ENCODE assay signal across 24 cellular contexts in the genomic region with DNA sequence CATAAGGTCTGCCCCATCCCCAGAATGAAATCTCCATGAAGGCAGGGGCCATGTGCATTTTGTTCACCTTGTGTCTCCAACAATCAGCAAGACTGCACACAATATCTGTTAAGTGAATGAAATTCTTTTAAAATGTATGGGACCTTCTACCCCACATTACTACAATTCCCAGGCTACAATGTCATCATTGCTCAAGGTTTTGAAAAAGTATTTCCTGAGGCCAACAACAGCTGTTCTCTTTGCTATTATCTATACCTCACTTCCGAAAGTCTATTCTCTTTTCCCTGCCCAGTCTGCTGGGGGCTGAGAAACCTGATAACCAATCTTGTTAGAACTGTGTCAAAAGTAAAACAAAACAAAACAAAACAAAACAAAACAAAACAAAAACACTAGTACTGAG. TPM values are rescaled to one million over a fixed set of nuclear protein-coding genes. Genes with fewer than 3 reads are reported as not detected.
DNase-seq lines count a peak whose midpoint lies in the region; ATAC-seq, FAIRE-seq and TF ChIP-seq lines count a peak whose summit lies in the region.
"Had no signal": no experiment of that assay in that cellular context is flagged by ENCODE, and none has a peak within 500 bp of the region (broad histone marks: within the 10 kb centered on the region; RNA-seq: fewer than 3 reads in every experiment).

No MANE protein-coding gene starts in this region.

- TF ChIP-seq POLR2A in A549 (IDR thresholded peaks at IDR 0.05; ENCODE audit: low read length), result no peak
- no peak for TF ChIP-seq POLR2A in IMR-90 (IDR thresholded peaks at IDR 0.05; ENCODE audit: low read depth, low read length)

- H3K9me3 Mint-ChIP-seq in natural killer cell (peaks cover 0 to 3% of the 10 kb centered on the region in 2 donors), MCF 10A (ENCODE audit: unreplicated experiment) (no peaks in the 10 kb centered on the region)
- H3K9me3 Mint-ChIP-seq: CD4-positive, alpha-beta T cell had no signal

- H2AFZ ChIP-seq in IMR-90 (replicated peaks; ENCODE audit: low read length, poor library complexity), result no peak overlapping the region
- no peak overlapping the region for H2AFZ ChIP-seq in trophoblast cell (ENCODE audit: insufficient read depth, low read length, poor library complexity)

- H3K4me1 ChIP-seq in A549, result 0 out of 3 replicates have a peak, but pooled peaks cover 2% of the 10 kb centered on the region
- peaks cover 2% of the 10 kb centered on the region for H3K4me1 ChIP-seq in IMR-90 (ENCODE audit: control insufficient read depth, insufficient read depth, low read length)
- H3K4me1 ChIP-seq in trophoblast cell (ENCODE audit: control insufficient read depth in 1 of 2, insufficient read depth in 2 of 2, low read length in 2 of 2), result peaks cover 0 to 4% of the 10 kb centered on the region in 2 experiments

- ATAC-seq in A549, result no peak
- no peak; the same call in 1 of the 2 replicates for ATAC-seq in IMR-90 (ENCODE audit: low read depth)
- no peak for ATAC-seq in natural killer cell
- ATAC-seq: HCT116 had no signal

- H3K27me3 ChIP-seq in IMR-90 (ENCODE audit: control insufficient read depth, insufficient read depth, low read length) (no peaks in the 10 kb centered on the region), trophoblast cell (ENCODE audit: insufficient read depth, low read length) (no peaks in the 10 kb centered on the region)
- H3K27me3 ChIP-seq: BLaER1 treated with 17β-estradiol and CSF1 and Interleukin-3, amounts not matched to agents 10 nM and 100 nM had no signal

- CTCF ChIA-PET in A549 (lab: Yijun Ruan, JAX), result interaction anchor here (2.2 kb wide), 1 partner anchor 20 kb away, joined by 7 read pairs; no protein-coding TSS in a partner anchor
- CTCF ChIA-PET in IMR-90 (lab: Yijun Ruan, JAX), result interaction anchor here (0.6 kb wide), 1 partner anchor 294 kb away, joined by 4 read pairs; no protein-coding TSS in a partner anchor
- CTCF ChIA-PET in MCF 10A (lab: Yijun Ruan, JAX), result interaction anchor here (1.3 to 1.7 kb wide), 2 partner anchors 18 to 27 kb away, joined by 4 read pairs; no protein-coding TSS in a partner anchor

- H4K91ac ChIP-seq in IMR-90 (ENCODE audit: insufficient read depth, low read depth, low read length) (no peak overlapping the region), trophoblast cell (ENCODE audit: low read depth, low read length) (no peak overlapping the region)

- H3K23ac ChIP-seq in IMR-90 (ENCODE audit: low read depth, low read length) (no peak overlapping the region), trophoblast cell (ENCODE audit: low read length) (no peak overlapping the region)

- H3K9me3 ChIP-seq in A549 (no peaks in the 10 kb centered on the region), IMR-90 (ENCODE audit: control insufficient read depth, insufficient read depth, low read length) (no peaks in the 10 kb centered on the region), trophoblast cell (ENCODE audit: insufficient read depth, low read depth, low read length) (no peaks in the 10 kb centered on the region)
- H3K9me3 ChIP-seq: SK-N-SH had no signal

- no peak overlapping the region for H4K12ac ChIP-seq in trophoblast cell (ENCODE audit: low read depth, low read length)

- 94% methylated on average over 1 of the region's 1 CpG for WGBS in A549 (ENCODE audit: missing lambda C conversion rate)
- no CpG with 5 or more reads among the region's 1 CpG for whole genome bisulfite sequencing in IMR-90 (ENCODE audit: extremely low coverage in 2 of 2, insufficient read length in 1 of 2), 2 experiments
- no CpG with 5 or more reads among the region's 1 CpG for WGBS in trophoblast cell (ENCODE audit: extremely low coverage, insufficient coverage, insufficient read length)

- in situ Hi-C loops in IMR-90 (cut with MboI; ENCODE audit: low sequenced_read_pairs), result no loop called here

- TF ChIP-seq CTCF in A549 (IDR thresholded peaks at IDR 0.05) (no peak), IMR-90 (conservative IDR thresholded peaks at IDR 0.05; ENCODE audit: low read depth, low read length) (no peak), cardiac fibroblast (IDR thresholded peaks at IDR 0.05; ENCODE audit: low read depth, low read length) (no peak), natural killer cell (IDR thresholded peaks at IDR 0.05) (no peak), MCF 10A (IDR thresholded peaks at IDR 0.05; ENCODE audit: unreplicated experiment) (no peak)

- H2BK20ac ChIP-seq in IMR-90 (ENCODE audit: low read depth, low read length), result no peak overlapping the region

- no peak overlapping the region for H3K27ac ChIP-seq in A549
- H3K27ac ChIP-seq in IMR-90 (ENCODE audit: insufficient read depth, low read length), result no peak overlapping the region
- H3K27ac ChIP-seq in trophoblast cell (ENCODE audit: low read depth, low read length), result no peak overlapping the region
- H3K27ac ChIP-seq: BLaER1 treated with 17β-estradiol and CSF1 and Interleukin-3, amounts not matched to agents 10 nM and 100 nM; KMS-11 had no signal

- H2BK120ac ChIP-seq in IMR-90 (ENCODE audit: low read depth, low read length) (no peak overlapping the region), trophoblast cell (ENCODE audit: insufficient read depth, low read length, poor library complexity) (no peak overlapping the region)

- H2AK9ac ChIP-seq in IMR-90 (replicated peaks; ENCODE audit: low read depth, low read length, poor library complexity), result no peak overlapping the region

- no peak overlapping the region for H3K4me2 ChIP-seq in A549
- no peak overlapping the region for H3K4me2 ChIP-seq in IMR-90 (ENCODE audit: low read depth, low read length)
- H3K4me2 ChIP-seq in trophoblast cell (ENCODE audit: low read length), result no peak overlapping the region
- H3K4me2 ChIP-seq: BLaER1 treated with 17β-estradiol and CSF1 and Interleukin-3, amounts not matched to agents 10 nM and 100 nM; KMS-11; SK-N-SH had no signal

- H3K9me1 ChIP-seq in IMR-90 (ENCODE audit: insufficient read depth, low read length), result peaks cover 3% of the 10 kb centered on the region

- no peak overlapping the region for H3K9ac ChIP-seq in IMR-90 (ENCODE audit: low read depth, low read length)
- no peak overlapping the region for H3K9ac ChIP-seq in trophoblast cell (ENCODE audit: low read length)
- H3K9ac ChIP-seq: BLaER1 treated with 17β-estradiol and CSF1 and Interleukin-3, amounts not matched to agents 10 nM and 100 nM; KMS-11; SK-N-SH had no signal

- H3K27me3 Mint-ChIP-seq in natural killer cell (ENCODE audit: low read depth in 2 of 2), result peaks cover 10 to 13% of the 10 kb centered on the region in 2 donors
- H3K27me3 Mint-ChIP-seq in MCF 10A (ENCODE audit: insufficient read depth, unreplicated experiment), result no peaks in the 10 kb centered on the region
- H3K27me3 Mint-ChIP-seq: CD4-positive, alpha-beta T cell; IgD-negative memory B cell had no signal

- H3K79me1 ChIP-seq in IMR-90 (ENCODE audit: low read depth in 1 of 2, low read length in 2 of 2) (peaks cover 8 to 13% of the 10 kb centered on the region in 2 experiments; a peak in 3 of 4 replicates), trophoblast cell (ENCODE audit: low read length) (no peaks in the 10 kb centered on the region)

- no peaks in the 10 kb centered on the region for H3K4me1 Mint-ChIP-seq in natural killer cell
- peaks cover 6% of the 10 kb centered on the region for H3K4me1 Mint-ChIP-seq in MCF 10A (ENCODE audit: insufficient read depth, unreplicated experiment)
- H3K4me1 Mint-ChIP-seq: IgD-negative memory B cell had no signal

- no peak overlapping the region for H2BK12ac ChIP-seq in trophoblast cell (ENCODE audit: low read length)

- H3K4ac ChIP-seq in IMR-90 (ENCODE audit: low read depth, low read length), result no peak overlapping the region
- H3K4ac ChIP-seq in trophoblast cell (ENCODE audit: low read depth, low read length), result no peak overlapping the region

- H3K4me3 ChIP-seq in A549 (no peak overlapping the region), IMR-90 (ENCODE audit: insufficient read depth, low read depth, low read length) (no peak overlapping the region), cardiac fibroblast (replicated peaks in 1 of 2; ENCODE audit: low read depth in 2 of 2, low read length in 2 of 2) (no peak overlapping the region), trophoblast cell (ENCODE audit: low read depth, low read length) (no peak overlapping the region)
- H3K4me3 ChIP-seq: BLaER1 treated with 17β-estradiol and CSF1 and Interleukin-3, amounts not matched to agents 10 nM and 100 nM had no signal

- no peak overlapping the region for H4K5ac ChIP-seq in IMR-90 (ENCODE audit: low read depth, low read length)

- dilution Hi-C loops in IMR-90 (cut with HindIII; ENCODE audit: low sequenced_read_pairs, unreplicated experiment), result no loop called here

- peak; percentile 13 for FAIRE-seq in A549 (lab: Jason Lieb, UNC)
- FAIRE-seq: RCC 7860 had no signal

- no peak for DNase-seq in A549 (ENCODE audit: low read depth in 1 of 2, low spot score in 1 of 2)
- DNase-seq in IMR-90, result peak; percentile 36
- DNase-seq in cardiac fibroblast (ENCODE audit: low read depth in 2 of 2), result peak; percentile 57 to 59
- peak; percentile 34 to 82 for DNase-seq in trophoblast cell
- DNase-seq in natural killer cell, result no peak
- no peak for DNase-seq in MCF 10A (ENCODE audit: unreplicated experiment)
- DNase-seq in NCI-H1417 treated with DMSO at 0.1 percent for 48 hours (lab: John Stamatoyannopoulos, UW), result no peak
- no peak for DNase-seq in cortex of kidney (lab: John Stamatoyannopoulos, UW)
- DNase-seq: 8988T; CD4-positive, alpha-beta T cell; DMS53; NCI-H1092; NCI-H1436; NCI-H187 treated with DMSO at 0.1 percent for 48 hours; NCI-H2171 treated with DMSO at 0.1 percent for 48 hours; NCI-H345; NCI-H510A treated with DMSO at 0.1 percent for 48 hours; SIG-M5; SK-N-SH had no signal

- H2AK5ac ChIP-seq in IMR-90 (ENCODE audit: low read depth, low read length), result no peak overlapping the region
- no peak overlapping the region for H2AK5ac ChIP-seq in trophoblast cell (ENCODE audit: low read length)

- no peaks in the 10 kb centered on the region for H3K79me2 ChIP-seq in trophoblast cell (ENCODE audit: control insufficient read depth, insufficient read depth, low read length, poor library complexity)

- H3K36me3 ChIP-seq in IMR-90 (ENCODE audit: control insufficient read depth, insufficient read depth, low read length), result no peaks in the 10 kb centered on the region
- no peaks in the 10 kb centered on the region for H3K36me3 ChIP-seq in trophoblast cell (ENCODE audit: control insufficient read depth in 1 of 2, insufficient read depth in 2 of 2, low read length in 2 of 2)

- H3K36me3 Mint-ChIP-seq in natural killer cell, result no peaks in the 10 kb centered on the region
- no peaks in the 10 kb centered on the region for H3K36me3 Mint-ChIP-seq in MCF 10A (ENCODE audit: insufficient read depth, unreplicated experiment)

- H3K56ac ChIP-seq in IMR-90 (ENCODE audit: extremely low read depth, insufficient read depth, low read length), result no peak overlapping the region

- H2BK5ac ChIP-seq in IMR-90 (ENCODE audit: low read depth, low read length, poor library complexity, severe bottlenecking) (no peak overlapping the region), trophoblast cell (ENCODE audit: low read depth, low read length, poor library complexity) (no peak overlapping the region)

- TF ChIP-seq EP300 in A549 (IDR thresholded peaks at IDR 0.05), result no peak

- intact Hi-C loops in IMR-90 (cut with micrococcal nuclease), result no loop called here
- intact Hi-C loops in natural killer cell (cut with micrococcal nuclease), result no loop called here
- intact Hi-C loops in MCF 10A (cut with micrococcal nuclease), result no loop called here

- H3K18ac ChIP-seq in IMR-90 (ENCODE audit: low read depth, low read length) (no peak overlapping the region), trophoblast cell (ENCODE audit: low read length) (no peak overlapping the region)

- no peak for TF ChIP-seq RAD21 in A549 (conservative IDR thresholded peaks at IDR 0.05 in 1 of 2, IDR thresholded peaks at IDR 0.05 in 1 of 2)
- TF ChIP-seq RAD21 in IMR-90 (IDR thresholded peaks at IDR 0.05; ENCODE audit: low read length), result no peak

- BruUV-seq in IMR-90 (replicated peaks; lab: Mats Ljungman, UMichigan), result no TSS peak
- no TSS peak for BruUV-seq in MCF 10A (replicated peaks; lab: Mats Ljungman, UMichigan)

- no peak overlapping the region for H3K4me3 Mint-ChIP-seq in natural killer cell
- no peak overlapping the region for H3K4me3 Mint-ChIP-seq in MCF 10A (ENCODE audit: unreplicated experiment)
- H3K4me3 Mint-ChIP-seq: CD4-positive, alpha-beta T cell; IgD-negative memory B cell had no signal

- H4K20me1 ChIP-seq in IMR-90 (ENCODE audit: insufficient read depth, low read length), result no peaks in the 10 kb centered on the region
- H4K20me1 ChIP-seq: BLaER1 treated with 17β-estradiol and CSF1 and Interleukin-3, amounts not matched to agents 10 nM and 100 nM had no signal

- POLR2A ChIA-PET in A549 (lab: Yijun Ruan, JAX) (interaction anchor here (0.7 kb wide), 1 partner anchor 286 kb away, joined by 5 read pairs; no protein-coding TSS in a partner anchor), IMR-90 (lab: Charles Lee; ENCODE audit: unreplicated experiment) (no interaction called here), MCF 10A (lab: Yijun Ruan, JAX) (interaction anchor here (0.7 to 1.4 kb wide), 5 partner anchors 9 to 32 kb away, joined by 3 to 7 read pairs (median 3); a partner anchor contains a TSS)

- H3K14ac ChIP-seq in IMR-90 (replicated peaks; ENCODE audit: low read depth, low read length), result no peak overlapping the region
- H3K14ac ChIP-seq in trophoblast cell (ENCODE audit: low read length), result no peak overlapping the region

- H3K27ac Mint-ChIP-seq in natural killer cell (no peak overlapping the region), MCF 10A (ENCODE audit: low read depth, unreplicated experiment) (no peak overlapping the region)
- H3K27ac Mint-ChIP-seq: CD4-positive, alpha-beta T cell; IgD-negative memory B cell had no signal

- H2BK15ac ChIP-seq in IMR-90 (ENCODE audit: low read depth, low read length), result no peak overlapping the region

- H4K8ac ChIP-seq in IMR-90 (ENCODE audit: low read depth in 2 of 2, low read length in 2 of 2) (no peak overlapping the region), trophoblast cell (ENCODE audit: low read depth, low read length) (no peak overlapping the region)

RNA-seq across cellular contexts. Expression of a gene that starts 29.2 kb away (rescaled TPM):
- polyA plus RNA-seq in A549 (2011; rRNA removed) (5.6 and 9.3 TPM in 2 replicates), A549 (2017; fragmentation: RNase III; extraction: RNeasy Plus Mini Kit Qiagen cat#74134 plus additional on column Dnase treatment) (6.0 to 8.1 TPM (median 6.3 TPM) in 3 replicates), IMR-90 (2012; rRNA removed) (1.3 and 1.9 TPM in 2 replicates)
- 1.2 and 1.6 TPM in 2 replicates for polyA plus RNA-seq in A549 (2012; cell fraction: cytosol; rRNA removed)
- 0.55 and 0.93 TPM in 2 replicates for polyA plus RNA-seq in A549 (2012; cell fraction: nucleus; rRNA removed)
- polyA minus RNA-seq in A549 (2011; rRNA and poly(A)+ RNA removed), result 4.8 and 5.8 TPM in 2 replicates
- total RNA-seq in IMR-90 (2012; rRNA removed) (6.8 and 6.9 TPM in 2 replicates), natural killer cell (1 to 10 TPM; 3.1 to 5.4 (median 4.3) TPM), MCF 10A (2022) (17.2 and 17.3 TPM in 2 replicates)
- 0.52 and 0.56 TPM in 2 replicates for polyA plus RNA-seq in IMR-90 (2012; cell fraction: cytosol; rRNA removed)
- 0.36 and 1.2 TPM in 2 replicates for polyA plus RNA-seq in IMR-90 (2012; cell fraction: nucleus; rRNA removed; ENCODE audit: low replicate concordance)
- polyA plus RNA-seq in trophoblast cell (2013), result 19.5 and 20.6 TPM in 2 replicates

Comparison
In these comparisons a context has a peak if more than half of its experiments do, and no peak if none do; other contexts are left out.
1. DNase-seq: peak in IMR-90 (single experiment), cardiac fibroblast (2 of 2) and trophoblast cell (2 of 2); none in A549 (0 of 2), natural killer cell (single experiment), MCF 10A (single experiment), NCI-H1417 treated with DMSO at 0.1 percent for 48 hours (single experiment) and cortex of kidney (single experiment).